In genomic region chr11:78319453-78319955, GRCh38 we compare ENCODE assay signal across 12 cellular contexts.
DNase-seq lines count a peak whose midpoint lies in the region; ATAC-seq and TF ChIP-seq lines count a peak whose summit lies in the region.
"Had no signal": no experiment of that assay in that cellular context is flagged by ENCODE, and none has a peak within 500 bp of the region (broad histone marks: within the 10 kb centered on the region; RNA-seq: fewer than 3 reads in every experiment).

No MANE protein-coding gene starts in this region.

- H3K4me3 ChIP-seq in PC-3 (ENCODE audit: low read length) (no peak overlapping the region), osteoblast (ENCODE audit: insufficient read depth, low read length) (no peak overlapping the region)

- no peaks in the 10 kb centered on the region for H3F3A ChIP-seq in PC-3 (ENCODE audit: low read length, unreplicated experiment)

- no peaks in the 10 kb centered on the region for H3K36me3 ChIP-seq in PC-3 (ENCODE audit: low read depth, low read length)
- no peaks in the 10 kb centered on the region for H3K36me3 ChIP-seq in osteoblast (ENCODE audit: insufficient read depth, low read length)

- H3K4me1 ChIP-seq in PC-3 (ENCODE audit: insufficient read depth, low read length) (no peaks in the 10 kb centered on the region), osteoblast (ENCODE audit: insufficient read depth, low read length) (no peaks in the 10 kb centered on the region)

- peak; percentile 72 for ATAC-seq in PC-3
- ATAC-seq: esophagus mucosa; naive thymus-derived CD8-positive, alpha-beta T cell had no signal

- intact Hi-C loops in PC-3 (cut with micrococcal nuclease): loop anchor here (10.0 kb wide), 1 partner anchor 85 kb away; no protein-coding TSS in a partner anchor

- no TSS peak for BruUV-seq in PC-3 (replicated peaks; lab: Mats Ljungman, UMichigan)

- POLR2A ChIA-PET in PC-3 (lab: Charles Lee; ENCODE audit: unreplicated experiment): no interaction called here

- H3K79me2 ChIP-seq in PC-3 (ENCODE audit: low read length) (no peaks in the 10 kb centered on the region), osteoblast (ENCODE audit: insufficient read depth, low read length) (no peaks in the 10 kb centered on the region)

- TF ChIP-seq CTCF in PC-3 (conservative IDR thresholded peaks at IDR 0.05; ENCODE audit: low read depth, low read length): no peak
- no peak for TF ChIP-seq CTCF in osteoblast (IDR thresholded peaks at IDR 0.05; ENCODE audit: extremely low read depth, low read depth, low read length)

- no peaks in the 10 kb centered on the region for H3K9me3 ChIP-seq in PC-3 (ENCODE audit: low read length)
- no peaks in the 10 kb centered on the region for H3K9me3 ChIP-seq in osteoblast (ENCODE audit: low read depth, low read length)

- H2AFZ ChIP-seq in PC-3 (ENCODE audit: low read length) (no peak overlapping the region), osteoblast (ENCODE audit: low read length) (no peak overlapping the region)

- H3K4me2 ChIP-seq in PC-3 (ENCODE audit: low read length) (no peak overlapping the region), osteoblast (ENCODE audit: insufficient read depth, low read length) (no peak overlapping the region)

- H4K20me1 ChIP-seq in PC-3 (ENCODE audit: low read length) (no peaks in the 10 kb centered on the region), osteoblast (ENCODE audit: insufficient read depth, low read length) (peaks cover 6% of the 10 kb centered on the region)

- peak; percentile 7 for DNase-seq in GM04503 (ENCODE audit: low read depth)
- peak; percentile 8 for DNase-seq in PC-3
- peak; percentile 5 for DNase-seq in fibroblast of gingiva (ENCODE audit: low read depth)
- peak; percentile 56 for DNase-seq in osteoblast (ENCODE audit: insufficient read length, low spot score, missing footprints)
- DNase-seq in GDM1 (lab: John Stamatoyannopoulos, UW): no peak
- no peak for DNase-seq in NCI-H510A treated with DMSO at 0.1 percent for 48 hours (lab: John Stamatoyannopoulos, UW)
- no peak for DNase-seq in cerebellar cortex (ENCODE audit: low spot score)
- DNase-seq: activated naive CD4-positive, alpha-beta T cell treated with Interleukin-2 at 50 U/mL for 16 hours; islet precursor cell; naive thymus-derived CD8-positive, alpha-beta T cell; NCI-H2081 treated with DMSO at 0.1 percent for 48 hours had no signal

- H3K27me3 ChIP-seq in PC-3 (ENCODE audit: low read length) (no peaks in the 10 kb centered on the region), osteoblast (ENCODE audit: insufficient read depth, low read length) (no peaks in the 10 kb centered on the region)

- H3K9me2 ChIP-seq in PC-3 (replicated peaks; ENCODE audit: low read length): no peaks in the 10 kb centered on the region

- H3K27ac ChIP-seq in PC-3 (ENCODE audit: low read length) (no peak overlapping the region), osteoblast (ENCODE audit: low read depth, low read length) (no peak overlapping the region)

- no peak overlapping the region for H3K9ac ChIP-seq in PC-3 (ENCODE audit: low read length)

- CTCF ChIA-PET in PC-3 (lab: Charles Lee): no interaction called here

Comparison
In these comparisons a context has a peak if more than half of its experiments do, and no peak if none do; other contexts are left out.
1. DNase-seq: peak in GM04503 (single experiment), PC-3 (single experiment), fibroblast of gingiva (single experiment) and osteoblast (single experiment); none in GDM1 (single experiment), NCI-H510A treated with DMSO at 0.1 percent for 48 hours (single experiment) and cerebellar cortex (single experiment).